Comparison of ENCODE assay signal across 9 cellular contexts in genomic region chr3:120469440-120470415, GRCh38. TPM values are rescaled to one million over a fixed set of nuclear protein-coding genes. Genes with fewer than 3 reads are reported as not detected.
DNase-seq lines count a peak whose midpoint lies in the region; ATAC-seq, FAIRE-seq and TF ChIP-seq lines count a peak whose summit lies in the region.
"Had no signal": no experiment of that assay in that cellular context is flagged by ENCODE, and none has a peak within 500 bp of the region (broad histone marks: within the 10 kb centered on the region; RNA-seq: fewer than 3 reads in every experiment).

No MANE protein-coding gene starts in this region.

- peak overlapping the region; percentile 16 for H3K4me3 Mint-ChIP-seq in Calu3 (ENCODE audit: low read depth, unreplicated experiment)

- intact Hi-C loops in Calu3 (cut with micrococcal nuclease; ENCODE audit: unreplicated experiment) = no loop called here

- peak; percentile 70 for DNase-seq in Calu3
- peak; percentile 93 for DNase-seq in RCC 7860 (ENCODE audit: low spot score)
- peak; percentile 19 to 38 for DNase-seq in foreskin fibroblast
- no peak for DNase-seq in omental fat pad (ENCODE audit: low spot score)
- DNase-seq in KBM-7 = no peak
- DNase-seq in NCI-H69 (lab: John Stamatoyannopoulos, UW) = no peak
- no peak for DNase-seq in stimulated activated CD4-positive, alpha-beta T cell treated with anti-CD3 and anti-CD28 coated beads, Interleukin-15, amount 100 ng/mL, for 24 hours
- DNase-seq: NCI-H2081 had no signal

- peak; percentile 91 for FAIRE-seq in RCC 7860 (lab: Jason Lieb, UNC)

- CTCF ChIA-PET in Calu3 (lab: Charles Lee) = interaction anchor here (1.1 to 1.2 kb wide), 2 partner anchors 19 to 89 kb away, joined by 3 read pairs; no protein-coding TSS in a partner anchor

- H3K36me3 Mint-ChIP-seq in Calu3 (ENCODE audit: insufficient read depth, unreplicated experiment) = peaks cover 12% of the 10 kb centered on the region

- H3K4me1 Mint-ChIP-seq in Calu3 (ENCODE audit: low read depth, unreplicated experiment) = peaks cover 62% of the 10 kb centered on the region

- H3K4me3 ChIP-seq in foreskin fibroblast (ENCODE audit: low read depth in 1 of 2, low read length in 2 of 2) = no peak overlapping the region

- BruUV-seq in Calu3 (replicated peaks; lab: Mats Ljungman, UMichigan) = no TSS peak

- H3K27ac Mint-ChIP-seq in Calu3 (ENCODE audit: unreplicated experiment) = peak overlapping the region; percentile 85

- no peaks in the 10 kb centered on the region for H3K27me3 Mint-ChIP-seq in Calu3 (ENCODE audit: unreplicated experiment)

- peak; percentile 46 for ATAC-seq in omental fat pad (ENCODE audit: low FRiP score)
- no peak for ATAC-seq in HG02870 (IDR thresholded peaks at IDR 0.05; ENCODE audit: unreplicated experiment)

- in situ Hi-C loops in KBM-7 (cut with MboI; ENCODE audit: low pct_unique_long_range_greater_than_20kb, low sequenced_read_pairs) = no loop called here

- no peak for TF ChIP-seq CTCF in Calu3 (IDR thresholded peaks at IDR 0.05; ENCODE audit: unreplicated experiment)
- TF ChIP-seq CTCF in foreskin fibroblast (IDR thresholded peaks at IDR 0.05; ENCODE audit: low read depth, low read length) = no peak
- TF ChIP-seq CTCF in omental fat pad (IDR thresholded peaks at IDR 0.05) = no peak

- peaks cover 6% of the 10 kb centered on the region for H3K9me3 Mint-ChIP-seq in Calu3 (ENCODE audit: low read depth, unreplicated experiment)

RNA-seq across cellular contexts. Expression of gene FSTL1, which starts 18.9 kb away (rescaled TPM):
- total RNA-seq in Calu3 (2022) (10.0 and 18.5 TPM in 2 replicates), omental fat pad (100 to 1,000 TPM; 532 to 861 (median 705) TPM)

Comparison
In these comparisons a context has a peak if more than half of its experiments do, and no peak if none do; other contexts are left out.
1. DNase-seq: peak in Calu3 (single experiment), RCC 7860 (single experiment) and foreskin fibroblast (2 of 2); none in omental fat pad (single experiment), KBM-7 (single experiment), NCI-H69 (single experiment) and stimulated activated CD4-positive, alpha-beta T cell treated with anti-CD3 and anti-CD28 coated beads, Interleukin-15, amount 100 ng/mL, for 24 hours (single experiment).
2. RNA of gene FSTL1, which starts 18.9 kb away (total RNA-seq): 532 to 861 TPM in omental fat pad; 10.0 to 18.5 TPM in Calu3; every median in the first group is over 10 times any median in the second.